1 cellular context compared by ENCODE assay signal in the genomic region with DNA sequence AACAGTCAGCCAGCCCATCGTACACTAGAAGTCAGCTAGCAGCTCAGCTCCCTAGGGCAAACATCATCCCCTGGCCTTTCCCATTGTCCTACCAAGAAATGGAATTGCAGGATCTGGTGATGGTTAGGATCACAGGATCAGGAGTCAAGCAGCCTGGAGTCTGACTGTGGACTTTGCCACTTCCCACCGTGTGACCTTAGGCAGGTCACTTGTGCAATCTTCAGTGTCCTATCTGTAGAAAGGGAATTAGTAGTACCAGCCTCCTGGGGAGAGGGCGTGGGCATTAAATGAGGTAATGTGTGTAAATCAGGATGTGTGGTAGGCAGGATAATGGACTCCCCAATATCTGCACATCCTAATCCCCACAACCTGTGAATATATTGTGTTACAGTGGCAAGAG.
TF ChIP-seq lines count a peak whose summit lies in the region.

No MANE protein-coding gene starts in this region.

TF ChIP-seq in HepG2, 621 proteins besides CTCF, POLR2A, EP300 and RAD21 (continued from another document):
- TF ChIP-seq, protein P1, sequence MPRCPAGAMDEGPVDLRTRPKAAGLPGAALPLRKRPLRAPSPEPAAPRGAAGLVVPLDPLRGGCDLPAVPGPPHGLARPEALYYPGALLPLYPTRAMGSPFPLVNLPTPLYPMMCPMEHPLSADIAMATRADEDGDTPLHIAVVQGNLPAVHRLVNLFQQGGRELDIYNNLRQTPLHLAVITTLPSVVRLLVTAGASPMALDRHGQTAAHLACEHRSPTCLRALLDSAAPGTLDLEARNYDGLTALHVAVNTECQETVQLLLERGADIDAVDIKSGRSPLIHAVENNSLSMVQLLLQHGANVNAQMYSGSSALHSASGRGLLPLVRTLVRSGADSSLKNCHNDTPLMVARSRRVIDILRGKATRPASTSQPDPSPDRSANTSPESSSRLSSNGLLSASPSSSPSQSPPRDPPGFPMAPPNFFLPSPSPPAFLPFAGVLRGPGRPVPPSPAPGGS (CRISPR knock-in tag; IDR thresholded peaks at IDR 0.05): no peak
- peak; percentile 44; the same call in 1 of the 2 replicates for TF ChIP-seq FOSL2 (CRISPR knock-in tag; IDR thresholded peaks at IDR 0.05)
- TF ChIP-seq ZNF335 (CRISPR knock-in tag; IDR thresholded peaks at IDR 0.05): no peak
- TF ChIP-seq ZNF550 (CRISPR knock-in tag; IDR thresholded peaks at IDR 0.05; ENCODE audit: borderline replicate concordance): no peak
- TF ChIP-seq TSC22D2 (CRISPR knock-in tag; IDR thresholded peaks at IDR 0.05; ENCODE audit: borderline replicate concordance): no peak
- TF ChIP-seq HNRNPLL (IDR thresholded peaks at IDR 0.05; ENCODE audit: low read depth, low read length, poor library complexity, severe bottlenecking): no peak
- TF ChIP-seq, protein P2, sequence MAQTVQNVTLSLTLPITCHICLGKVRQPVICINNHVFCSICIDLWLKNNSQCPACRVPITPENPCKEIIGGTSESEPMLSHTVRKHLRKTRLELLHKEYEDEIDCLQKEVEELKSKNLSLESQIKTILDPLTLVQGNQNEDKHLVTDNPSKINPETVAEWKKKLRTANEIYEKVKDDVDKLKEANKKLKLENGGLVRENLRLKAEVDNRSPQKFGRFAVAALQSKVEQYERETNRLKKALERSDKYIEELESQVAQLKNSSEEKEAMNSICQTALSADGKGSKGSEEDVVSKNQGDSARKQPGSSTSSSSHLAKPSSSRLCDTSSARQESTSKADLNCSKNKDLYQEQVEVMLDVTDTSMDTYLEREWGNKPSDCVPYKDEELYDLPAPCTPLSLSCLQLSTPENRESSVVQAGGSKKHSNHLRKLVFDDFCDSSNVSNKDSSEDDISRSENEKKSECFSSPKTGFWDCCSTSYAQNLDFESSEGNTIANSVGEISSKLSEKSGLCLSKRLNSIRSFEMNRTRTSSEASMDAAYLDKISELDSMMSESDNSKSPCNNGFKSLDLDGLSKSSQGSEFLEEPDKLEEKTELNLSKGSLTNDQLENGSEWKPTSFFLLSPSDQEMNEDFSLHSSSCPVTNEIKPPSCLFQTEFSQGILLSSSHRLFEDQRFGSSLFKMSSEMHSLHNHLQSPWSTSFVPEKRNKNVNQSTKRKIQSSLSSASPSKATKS (CRISPR knock-in tag; IDR thresholded peaks at IDR 0.05): no peak
- TF ChIP-seq DNMT1 (CRISPR knock-in tag; IDR thresholded peaks at IDR 0.05): no peak
- TF ChIP-seq LCORL (IDR thresholded peaks at IDR 0.05): no peak
- TF ChIP-seq LCORL (CRISPR knock-in tag; IDR thresholded peaks at IDR 0.05): no peak
- no peak for TF ChIP-seq SAP130 (CRISPR knock-in tag; IDR thresholded peaks at IDR 0.05; ENCODE audit: low read depth)
- no peak for TF ChIP-seq TOE1 (CRISPR knock-in tag; IDR thresholded peaks at IDR 0.05)
- peak; percentile 37; the same call in 1 of the 2 replicates for TF ChIP-seq GATAD2A (CRISPR knock-in tag; IDR thresholded peaks at IDR 0.05)
- TF ChIP-seq SNRNP70 (IDR thresholded peaks at IDR 0.05; ENCODE audit: low read depth, low read length): no peak
- TF ChIP-seq MTF2 (CRISPR knock-in tag; IDR thresholded peaks at IDR 0.05; ENCODE audit: borderline replicate concordance): no peak
- TF ChIP-seq, protein P3, sequence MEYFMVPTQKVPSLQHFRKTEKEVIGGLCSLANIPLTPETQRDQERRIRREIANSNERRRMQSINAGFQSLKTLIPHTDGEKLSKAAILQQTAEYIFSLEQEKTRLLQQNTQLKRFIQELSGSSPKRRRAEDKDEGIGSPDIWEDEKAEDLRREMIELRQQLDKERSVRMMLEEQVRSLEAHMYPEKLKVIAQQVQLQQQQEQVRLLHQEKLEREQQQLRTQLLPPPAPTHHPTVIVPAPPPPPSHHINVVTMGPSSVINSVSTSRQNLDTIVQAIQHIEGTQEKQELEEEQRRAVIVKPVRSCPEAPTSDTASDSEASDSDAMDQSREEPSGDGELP (IDR thresholded peaks at IDR 0.05; ENCODE audit: borderline replicate concordance, low read depth): no peak
- no peak for TF ChIP-seq ZNF317 (CRISPR knock-in tag; IDR thresholded peaks at IDR 0.05)
- TF ChIP-seq RAD51 (IDR thresholded peaks at IDR 0.05; ENCODE audit: borderline replicate concordance): no peak
